In the genomic region with DNA sequence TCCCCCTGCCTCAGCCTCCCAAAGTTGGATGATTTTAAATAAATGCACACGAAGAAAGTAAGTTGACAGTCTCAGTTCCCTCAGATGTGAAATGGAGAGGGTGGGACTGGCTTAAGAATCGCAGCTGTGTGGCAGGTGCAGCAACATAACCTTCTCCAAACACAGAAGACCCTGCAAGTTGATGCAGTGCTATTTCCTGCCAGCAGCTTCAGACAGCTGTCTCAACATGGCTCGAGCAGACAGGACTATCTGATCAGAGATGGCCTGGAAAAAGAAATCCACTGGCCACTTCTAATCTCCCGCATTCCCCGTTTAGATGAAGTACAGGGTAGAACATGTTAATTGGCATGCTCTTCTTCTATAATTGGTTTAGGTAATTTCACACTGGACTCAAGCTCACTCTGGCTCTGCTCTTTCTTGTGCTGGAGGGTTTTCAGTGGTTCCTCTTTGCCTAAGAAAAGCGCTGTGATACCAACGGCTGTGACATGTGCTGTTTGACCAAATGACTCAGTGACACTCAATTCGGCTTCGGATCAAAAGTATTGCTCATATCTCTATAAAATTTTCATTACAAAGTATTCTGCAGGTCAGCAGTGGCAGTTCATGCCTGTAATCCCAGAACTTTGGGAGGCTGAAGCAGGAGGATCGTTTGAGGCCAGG, we compare ENCODE assay signal across 10 cellular contexts. TPM values are rescaled to one million over a fixed set of nuclear protein-coding genes. Genes with fewer than 3 reads are reported as not detected.
DNase-seq lines count a peak whose midpoint lies in the region; ATAC-seq and TF ChIP-seq lines count a peak whose summit lies in the region.
"Had no signal": no experiment of that assay in that cellular context is flagged by ENCODE, and none has a peak within 500 bp of the region (broad histone marks: within the 10 kb centered on the region; RNA-seq: fewer than 3 reads in every experiment).

No MANE protein-coding gene starts in this region.

- H3K9me3 Mint-ChIP-seq in activated T-helper 2 cell treated with anti-CD3 and anti-CD28 coated beads, Interferon-gamma antibody, Interleukin-2, Interleukin-4, amounts not matched to agents 10 μg/mL and 5 μg/mL and 100 μg/mL, durations not matched to agents 14 hours and 24 hours and 36 hours, result no peaks in the 10 kb centered on the region

- H3K36me3 ChIP-seq in mucosa of descending colon (ENCODE audit: low read depth), result no peaks in the 10 kb centered on the region

- H3K4me3 Mint-ChIP-seq in activated T-helper 2 cell treated with anti-CD3 and anti-CD28 coated beads, Interferon-gamma antibody, Interleukin-2, Interleukin-4, amounts not matched to agents 10 μg/mL and 5 μg/mL and 100 μg/mL, durations not matched to agents 14 hours and 24 hours and 36 hours (ENCODE audit: low read depth), result no peak overlapping the region

- no peak for TF ChIP-seq CTCF in mucosa of descending colon (IDR thresholded peaks at IDR 0.05)

- intact Hi-C loops in mucosa of descending colon (cut with DNase I, micrococcal nuclease), result no loop called here
- intact Hi-C loops in activated T-helper 2 cell treated with anti-CD3 and anti-CD28 coated beads, Interferon-gamma antibody, Interleukin-2, Interleukin-4, amounts not matched to agents 10 μg/mL and 5 μg/mL and 100 μg/mL, durations not matched to agents 14 hours and 24 hours and 36 hours (cut with micrococcal nuclease), result no loop called here

- H3K36me3 Mint-ChIP-seq in activated T-helper 2 cell treated with anti-CD3 and anti-CD28 coated beads, Interferon-gamma antibody, Interleukin-2, Interleukin-4, amounts not matched to agents 10 μg/mL and 5 μg/mL and 100 μg/mL, durations not matched to agents 14 hours and 24 hours and 36 hours (ENCODE audit: low read depth), result no peaks in the 10 kb centered on the region

- peaks cover 1% of the 10 kb centered on the region for H3K4me1 Mint-ChIP-seq in activated T-helper 2 cell treated with anti-CD3 and anti-CD28 coated beads, Interferon-gamma antibody, Interleukin-2, Interleukin-4, amounts not matched to agents 10 μg/mL and 5 μg/mL and 100 μg/mL, durations not matched to agents 14 hours and 24 hours and 36 hours (ENCODE audit: low read depth)

- H3K27ac Mint-ChIP-seq in activated T-helper 2 cell treated with anti-CD3 and anti-CD28 coated beads, Interferon-gamma antibody, Interleukin-2, Interleukin-4, amounts not matched to agents 10 μg/mL and 5 μg/mL and 100 μg/mL, durations not matched to agents 14 hours and 24 hours and 36 hours, result no peak overlapping the region

- no peaks in the 10 kb centered on the region for H3K4me1 ChIP-seq in mucosa of descending colon (ENCODE audit: low read depth)

- H3K4me3 ChIP-seq in mucosa of descending colon, result no peak overlapping the region

- DNase-seq in NCI-H69 (lab: John Stamatoyannopoulos, UW) (peak; percentile 29), mucosa of descending colon (no peak), NCI-H526 (lab: John Stamatoyannopoulos, UW) (no peak)
- DNase-seq in activated T-helper 2 cell treated with anti-CD3 and anti-CD28 coated beads, Interferon-gamma antibody, Interleukin-2, Interleukin-4, amounts not matched to agents 10 μg/mL and 5 μg/mL and 100 μg/mL, durations not matched to agents 14 hours and 24 hours and 36 hours (ENCODE audit: low spot score), result no peak
- DNase-seq in central memory CD4-positive, alpha-beta T cell, result no peak
- no peak for DNase-seq in stimulated activated CD4-positive, alpha-beta T cell treated with anti-CD3 and anti-CD28 coated beads, Interleukin-15, amount 100 ng/mL, for 24 hours
- DNase-seq: left colon had no signal

- H3K27me3 Mint-ChIP-seq in activated T-helper 2 cell treated with anti-CD3 and anti-CD28 coated beads, Interferon-gamma antibody, Interleukin-2, Interleukin-4, amounts not matched to agents 10 μg/mL and 5 μg/mL and 100 μg/mL, durations not matched to agents 14 hours and 24 hours and 36 hours (ENCODE audit: low read depth), result no peaks in the 10 kb centered on the region

- H3K9me3 ChIP-seq in mucosa of descending colon, result no peaks in the 10 kb centered on the region

- peak; percentile 54 for ATAC-seq in GM18907 (IDR thresholded peaks at IDR 0.05; ENCODE audit: unreplicated experiment)
- peak; percentile 69 for ATAC-seq in HG02642 (IDR thresholded peaks at IDR 0.05; ENCODE audit: poor library complexity, unreplicated experiment)
- ATAC-seq in mucosa of descending colon, result peak; percentile 25
- ATAC-seq: left colon, SK-N-SH treated with all-trans-retinoic acid at 6 μM for 48 hours had no signal

RNA-seq across cellular contexts. Expression of gene MYOM1, which starts 40.2 kb away (rescaled TPM):
- 10 to 100 TPM in 2 of 3 donors, 1 to 10 TPM in 1; 5.5 to 22.2 (median 16.3) TPM for total RNA-seq in mucosa of descending colon
- total RNA-seq in activated T-helper 2 cell treated with anti-CD3 and anti-CD28 coated beads, Interferon-gamma antibody, Interleukin-2, Interleukin-4, amounts not matched to agents 10 μg/mL and 5 μg/mL and 100 μg/mL, durations not matched to agents 14 hours and 24 hours and 36 hours, result 0.62 and 2.4 TPM in 2 replicates
